ENCODE assay signal across 8 cellular contexts in the genomic region with DNA sequence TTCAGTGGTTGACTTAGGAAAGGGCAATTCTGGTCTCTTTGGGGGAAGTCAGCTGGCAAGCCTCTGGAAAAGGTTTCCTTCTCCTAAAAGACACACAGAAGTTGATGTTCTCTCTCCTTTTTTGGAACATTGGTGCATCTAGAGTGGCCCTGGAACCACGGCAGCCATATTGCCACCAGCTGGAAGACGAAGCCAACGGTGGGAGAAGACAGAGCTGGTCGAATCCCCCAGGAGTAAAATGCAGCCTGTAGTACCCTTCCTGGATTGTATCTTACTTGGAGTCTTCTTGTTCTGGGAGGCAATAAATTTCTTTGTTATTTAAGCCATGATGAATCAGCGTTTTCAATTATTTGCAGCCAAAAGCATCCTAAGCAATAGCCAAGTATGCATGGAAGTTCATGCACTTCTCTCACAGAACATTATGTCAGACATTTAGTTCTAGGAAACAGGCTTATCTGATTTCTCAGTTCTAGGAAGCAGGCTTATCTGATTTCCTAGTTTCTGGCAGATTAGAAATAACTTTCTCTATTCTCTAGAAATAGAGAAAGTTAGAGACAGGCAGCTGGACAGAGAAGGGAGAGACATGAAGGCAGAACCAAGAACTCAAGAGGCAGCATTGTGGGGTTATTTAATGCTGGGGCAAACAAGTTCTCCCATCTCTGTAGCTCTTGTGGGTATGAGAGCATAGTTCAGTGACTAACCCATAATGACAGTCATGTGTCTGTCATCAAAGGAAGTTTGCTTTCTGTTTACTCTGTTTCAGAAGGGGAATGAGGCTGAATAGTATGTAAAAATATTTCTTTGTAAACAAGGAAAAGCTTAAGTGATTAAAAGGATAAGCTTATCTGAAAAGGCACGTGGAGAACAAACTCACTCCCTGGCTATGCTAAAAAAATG. TPM values are rescaled to one million over a fixed set of nuclear protein-coding genes. Genes with fewer than 3 reads are reported as not detected.
DNase-seq lines count a peak whose midpoint lies in the region; ATAC-seq and TF ChIP-seq lines count a peak whose summit lies in the region.

No MANE protein-coding gene starts in this region.

- no peaks in the 10 kb centered on the region for H3K27me3 ChIP-seq in CD4-positive, CD25-positive, alpha-beta regulatory T cell (ENCODE audit: control insufficient read depth, insufficient read depth, low read length)
- no peaks in the 10 kb centered on the region for H3K27me3 ChIP-seq in hepatocyte

- peak overlapping the region; percentile 56 for H3K4me3 ChIP-seq in CD4-positive, CD25-positive, alpha-beta regulatory T cell (ENCODE audit: low read depth, low read length)
- no peak overlapping the region for H3K4me3 ChIP-seq in hepatocyte

- H3K4me3 Mint-ChIP-seq in CD4-positive, CD25-positive, alpha-beta regulatory T cell: peak overlapping the region; percentile 56 to 65 (median 62)
- peak overlapping the region; percentile 74 for H3K4me3 Mint-ChIP-seq in T-helper 17 cell

- H3K79me2 ChIP-seq in hepatocyte: no peaks in the 10 kb centered on the region

- H3K4me1 Mint-ChIP-seq in CD4-positive, CD25-positive, alpha-beta regulatory T cell: peaks cover 42 to 66% (median 55%) of the 10 kb centered on the region in 4 donors
- peaks cover 39% of the 10 kb centered on the region for H3K4me1 Mint-ChIP-seq in T-helper 17 cell

- H3K36me3 Mint-ChIP-seq in CD4-positive, CD25-positive, alpha-beta regulatory T cell: no peaks in the 10 kb centered on the region
- H3K36me3 Mint-ChIP-seq in T-helper 17 cell (ENCODE audit: low read depth): no peaks in the 10 kb centered on the region

- WGBS in hepatocyte (ENCODE audit: low lambda C conversion rate, missing lambda C conversion rate): 75% methylated on average over 6 of the region's 6 CpGs

- H4K20me1 ChIP-seq in hepatocyte (ENCODE audit: insufficient read depth, poor library complexity, severe bottlenecking): no peaks in the 10 kb centered on the region

- no peaks in the 10 kb centered on the region for H3K27me3 Mint-ChIP-seq in CD4-positive, CD25-positive, alpha-beta regulatory T cell
- H3K27me3 Mint-ChIP-seq in T-helper 17 cell: no peaks in the 10 kb centered on the region

- no peaks in the 10 kb centered on the region for H3K9me3 Mint-ChIP-seq in CD4-positive, CD25-positive, alpha-beta regulatory T cell

- peak overlapping the region; percentile 75 to 98 (median 89) for H3K27ac Mint-ChIP-seq in CD4-positive, CD25-positive, alpha-beta regulatory T cell
- peak overlapping the region; percentile 93 for H3K27ac Mint-ChIP-seq in T-helper 17 cell

- peak in 2 of 3 donors; percentile 27 to 88 for DNase-seq in CD4-positive, CD25-positive, alpha-beta regulatory T cell
- DNase-seq in T-helper 17 cell (no peak), hepatocyte (ENCODE audit: low spot score) (peak; percentile 52), COLO668 (lab: John Stamatoyannopoulos, UW; ENCODE audit: unreplicated experiment) (no peak), NCI-H2107 treated with DMSO at 0.1 percent for 48 hours (lab: John Stamatoyannopoulos, UW; ENCODE audit: unreplicated experiment) (no peak), AG20443 (ENCODE audit: low spot score) (no peak)

- no peaks in the 10 kb centered on the region for H3K9me2 ChIP-seq in hepatocyte (replicated peaks; ENCODE audit: insufficient read depth)

- peaks cover 41% of the 10 kb centered on the region for H3K4me1 ChIP-seq in CD4-positive, CD25-positive, alpha-beta regulatory T cell (ENCODE audit: control insufficient read depth, insufficient read depth, low read length, poor library complexity, severe bottlenecking)
- H3K4me1 ChIP-seq in hepatocyte (ENCODE audit: insufficient read depth): peaks cover 13% of the 10 kb centered on the region

- no peak overlapping the region for H2AFZ ChIP-seq in hepatocyte

- H3K9me3 ChIP-seq in CD4-positive, CD25-positive, alpha-beta regulatory T cell (ENCODE audit: control insufficient read depth in 2 of 2, low read length in 2 of 2): no peaks in the 10 kb centered on the region
- no peaks in the 10 kb centered on the region for H3K9me3 ChIP-seq in T-helper 17 cell (ENCODE audit: control insufficient read depth, low read length, poor library complexity, severe bottlenecking)
- no peaks in the 10 kb centered on the region for H3K9me3 ChIP-seq in hepatocyte (ENCODE audit: low read depth)

- peak overlapping the region; percentile 26 for H3K4me2 ChIP-seq in hepatocyte

- H3K27ac ChIP-seq in CD4-positive, CD25-positive, alpha-beta regulatory T cell (ENCODE audit: insufficient read depth, low read length, poor library complexity, severe bottlenecking): peak overlapping the region; percentile 63
- H3K27ac ChIP-seq in hepatocyte: peak overlapping the region; percentile 77

- TF ChIP-seq CTCF in hepatocyte (IDR thresholded peaks at IDR 0.05; ENCODE audit: poor library complexity): no peak

- peak; percentile 90 for ATAC-seq in CD4-positive, CD25-positive, alpha-beta regulatory T cell (ENCODE audit: low read depth in 2 of 2)
- ATAC-seq in GM19025 (IDR thresholded peaks at IDR 0.05; ENCODE audit: low read depth, unreplicated experiment) (peak; percentile 65), HG03108 (IDR thresholded peaks at IDR 0.05; ENCODE audit: unreplicated experiment) (peak; percentile 73), T-helper 17 cell (peak; percentile 96)

- H3K36me3 ChIP-seq in CD4-positive, CD25-positive, alpha-beta regulatory T cell (ENCODE audit: control insufficient read depth, insufficient read depth, low read length): no peaks in the 10 kb centered on the region
- H3K36me3 ChIP-seq in hepatocyte (replicated peaks; ENCODE audit: insufficient read depth, low read depth): no peaks in the 10 kb centered on the region

RNA-seq across cellular contexts. Expression of a gene that starts 40.5 kb away (rescaled TPM):
- 170 TPM for total RNA-seq in CD4-positive, CD25-positive, alpha-beta regulatory T cell
- 10 to 100 TPM; 23.2 to 28.7 (median 26.4) TPM for polyA plus RNA-seq in CD4-positive, CD25-positive, alpha-beta regulatory T cell
- 10 to 100 TPM; 61.9 to 71.6 TPM for total RNA-seq in T-helper 17 cell
- 36.1 and 40.0 TPM in 2 replicates for total RNA-seq in hepatocyte
- polyA plus RNA-seq in hepatocyte: 19.6 and 27.2 TPM in 2 replicates

Comparison
In these comparisons a context has a peak if more than half of its experiments do, and no peak if none do; other contexts are left out.
1. DNase-seq: peak in CD4-positive, CD25-positive, alpha-beta regulatory T cell (2 of 3) and hepatocyte (single experiment); none in T-helper 17 cell (0 of 3), COLO668 (single experiment), NCI-H2107 treated with DMSO at 0.1 percent for 48 hours (single experiment) and AG20443 (single experiment).
2. Peak in every context shown above with its lines, with median percentiles within 50 percentile points of each other: ATAC-seq.